In genomic region chr16:5071681-5072333, GRCh38 we compare ENCODE assay signal across 8 cellular contexts. TPM values are rescaled to one million over a fixed set of nuclear protein-coding genes. Genes with fewer than 3 reads are reported as not detected.
DNase-seq lines count a peak whose midpoint lies in the region; ATAC-seq and TF ChIP-seq lines count a peak whose summit lies in the region.

A gene with protein sequence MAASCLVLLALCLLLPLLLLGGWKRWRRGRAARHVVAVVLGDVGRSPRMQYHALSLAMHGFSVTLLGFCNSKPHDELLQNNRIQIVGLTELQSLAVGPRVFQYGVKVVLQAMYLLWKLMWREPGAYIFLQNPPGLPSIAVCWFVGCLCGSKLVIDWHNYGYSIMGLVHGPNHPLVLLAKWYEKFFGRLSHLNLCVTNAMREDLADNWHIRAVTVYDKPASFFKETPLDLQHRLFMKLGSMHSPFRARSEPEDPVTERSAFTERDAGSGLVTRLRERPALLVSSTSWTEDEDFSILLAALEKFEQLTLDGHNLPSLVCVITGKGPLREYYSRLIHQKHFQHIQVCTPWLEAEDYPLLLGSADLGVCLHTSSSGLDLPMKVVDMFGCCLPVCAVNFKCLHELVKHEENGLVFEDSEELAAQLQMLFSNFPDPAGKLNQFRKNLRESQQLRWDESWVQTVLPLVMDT (plus strand): TSS chr16:5071843. CDS start chr16:5071850, 7 bp downstream.

- H3K27me3 ChIP-seq in RWPE2 (ENCODE audit: insufficient read depth, poor library complexity, severe bottlenecking) (no peaks in the 10 kb centered on the region), neural cell (ENCODE audit: insufficient read depth, low read depth, low read length) (no peaks in the 10 kb centered on the region), stomach (no peaks in the 10 kb centered on the region)

- H2AFZ ChIP-seq in neural cell (ENCODE audit: low read depth, low read length) = peak within 1 kb of the TSS; percentile 80

- peak within 1 kb of the TSS; percentile 74 for H3K9ac ChIP-seq in neural cell (ENCODE audit: low read length)

- 0 to 1% (median 0%) methylated on average over 19 to 53 of the region's 53 CpGs for WGBS in stomach, 5 donors

- DNase-seq in Daoy (ENCODE audit: low read depth) (peak; percentile 90), RWPE2 (ENCODE audit: low spot score) (peak; percentile 83), fibroblast of the conjunctiva (ENCODE audit: low read depth) (peak; percentile 79), stomach (peak; percentile 91)
- DNase-seq in activated effector memory CD4-positive, alpha-beta T cell treated with Interleukin-2 at 50 U/mL for 16 hours = peak; percentile 87

- H3K4me1 ChIP-seq in RWPE2 (ENCODE audit: insufficient read depth, poor library complexity, severe bottlenecking) = peaks cover 4% of the 10 kb centered on the region
- H3K4me1 ChIP-seq in stomach = peaks cover 11 to 26% (median 24%) of the 10 kb centered on the region in 4 donors

- intact Hi-C loops in stomach (cut with DNase I; ENCODE audit: low total_unique reads) = no loop called here

- H3K4me2 ChIP-seq in neural cell (ENCODE audit: low read length) = peak within 1 kb of the TSS; percentile 70

- no peaks in the 10 kb centered on the region for H3K9me3 ChIP-seq in KOPT-K1 (ENCODE audit: insufficient read depth, low read length, poor library complexity, severe bottlenecking)
- no peaks in the 10 kb centered on the region for H3K9me3 ChIP-seq in RWPE2 (ENCODE audit: severe bottlenecking)
- no peaks in the 10 kb centered on the region for H3K9me3 ChIP-seq in neural cell (ENCODE audit: low read length)
- no peaks in the 10 kb centered on the region for H3K9me3 ChIP-seq in stomach

- H3K27ac ChIP-seq in KOPT-K1 (ENCODE audit: low read depth, low read length, poor library complexity, severe bottlenecking) = peak within 1 kb of the TSS; percentile 85
- peak within 1 kb of the TSS; percentile 32 for H3K27ac ChIP-seq in RWPE2 (ENCODE audit: poor library complexity, severe bottlenecking)
- peak within 1 kb of the TSS; percentile 77 for H3K27ac ChIP-seq in neural cell (ENCODE audit: low read length)
- H3K27ac ChIP-seq in stomach = peak within 1 kb of the TSS; percentile 75 to 94 (median 85)

- H3F3A ChIP-seq in neural cell (ENCODE audit: insufficient read depth, low read length, poor library complexity, severe bottlenecking) = no peaks in the 10 kb centered on the region

- no peaks in the 10 kb centered on the region for H3K79me2 ChIP-seq in neural cell (replicated peaks; ENCODE audit: insufficient read depth, low read length)

- H3K4me3 ChIP-seq in RWPE2 (ENCODE audit: severe bottlenecking) (peak within 1 kb of the TSS; percentile 49), neural cell (ENCODE audit: low read length) (peak within 1 kb of the TSS; percentile 73), stomach (peak within 1 kb of the TSS; percentile 62 to 70 (median 66))

- TF ChIP-seq EP300 in neural cell (conservative IDR thresholded peaks at IDR 0.05; ENCODE audit: poor library complexity, severe bottlenecking) = peak; percentile 45
- TF ChIP-seq EP300 in stomach (IDR thresholded peaks at IDR 0.05) = no peak

- TF ChIP-seq RAD21 in neural cell (conservative IDR thresholded peaks at IDR 0.05) = peak; percentile 44

- H3K9me2 ChIP-seq in neural cell (ENCODE audit: insufficient read depth, low read length) = no peaks in the 10 kb centered on the region

- TF ChIP-seq POLR2A in stomach (IDR thresholded peaks at IDR 0.05) = peak in 1 of 4 donors; percentile 40

- H3K36me3 ChIP-seq in KOPT-K1 (ENCODE audit: insufficient read depth, low read length) = peaks cover 30% of the 10 kb centered on the region
- peaks cover 38% of the 10 kb centered on the region for H3K36me3 ChIP-seq in RWPE2 (ENCODE audit: low read depth)
- H3K36me3 ChIP-seq in neural cell (ENCODE audit: insufficient read depth, low read length) = no peaks in the 10 kb centered on the region
- peaks cover 16 to 36% (median 29%) of the 10 kb centered on the region in 4 donors for H3K36me3 ChIP-seq in stomach

- H4K20me1 ChIP-seq in neural cell (ENCODE audit: insufficient read depth) = no peaks in the 10 kb centered on the region

- peak; percentile 79 for ATAC-seq in GM21825 (IDR thresholded peaks at IDR 0.05; ENCODE audit: unreplicated experiment)
- peak; percentile 85 for ATAC-seq in RWPE2 (ENCODE audit: low read depth)

- no peak for TF ChIP-seq CTCF in RWPE2 (IDR thresholded peaks at IDR 0.05; ENCODE audit: poor library complexity, severe bottlenecking)
- TF ChIP-seq CTCF in neural cell (IDR thresholded peaks at IDR 0.05; ENCODE audit: poor library complexity, severe bottlenecking) = no peak
- TF ChIP-seq CTCF in stomach (IDR thresholded peaks at IDR 0.05) = no peak

TF ChIP-seq in neural cell, 6 proteins besides CTCF, POLR2A, EP300 and RAD21:
- peak; percentile 96 for TF ChIP-seq MXI1 (conservative IDR thresholded peaks at IDR 0.05; ENCODE audit: poor library complexity, severe bottlenecking)
- TF ChIP-seq SMC3 (conservative IDR thresholded peaks at IDR 0.05; ENCODE audit: poor library complexity) = no peak
- TF ChIP-seq POLR2AphosphoS5 (IDR thresholded peaks at IDR 0.05) = peak; percentile 97
- peak; percentile 88 for TF ChIP-seq REST (IDR thresholded peaks at IDR 0.05; ENCODE audit: borderline replicate concordance)
- TF ChIP-seq EZH2 (IDR thresholded peaks at IDR 0.05; ENCODE audit: borderline replicate concordance, insufficient read depth, low read length, poor library complexity, severe bottlenecking) = no peak
- peak; percentile 97 for TF ChIP-seq TAF1 (IDR thresholded peaks at IDR 0.05; ENCODE audit: low read depth)

RNA-seq across cellular contexts. Expression of the gene that starts here (rescaled TPM):
- 15.1 and 20.3 TPM in 2 replicates for total RNA-seq in Daoy (2014; rRNA removed; shearing (Covaris generic))
- polyA plus RNA-seq in neural cell = 13.9 and 18.1 TPM in 2 replicates
- 11.7 and 13.4 TPM in 2 replicates for polyA minus RNA-seq in neural cell
- 10 to 100 TPM in 4 of 5 donors, 1 to 10 TPM in 1; 4.5 to 53.9 (median 27.5) TPM for total RNA-seq in stomach
- polyA plus RNA-seq in stomach = 10 to 100 TPM in 2 of 3 donors, 1 to 10 TPM in 1; 9.6 to 16.6 (median 11.2) TPM

Comparison
In these comparisons a context has a peak if more than half of its experiments do, and no peak if none do; other contexts are left out.
1. Peak in every context shown above with its lines: DNase-seq, ATAC-seq, H3K4me3 ChIP-seq and H3K27ac ChIP-seq.
2. H3K27ac ChIP-seq: peak in every context shown above with its lines; median percentile 85 in KOPT-K1; 85 in stomach; 77 in neural cell; 32 in RWPE2.